8 cellular contexts compared by ENCODE assay signal in the genomic region with DNA sequence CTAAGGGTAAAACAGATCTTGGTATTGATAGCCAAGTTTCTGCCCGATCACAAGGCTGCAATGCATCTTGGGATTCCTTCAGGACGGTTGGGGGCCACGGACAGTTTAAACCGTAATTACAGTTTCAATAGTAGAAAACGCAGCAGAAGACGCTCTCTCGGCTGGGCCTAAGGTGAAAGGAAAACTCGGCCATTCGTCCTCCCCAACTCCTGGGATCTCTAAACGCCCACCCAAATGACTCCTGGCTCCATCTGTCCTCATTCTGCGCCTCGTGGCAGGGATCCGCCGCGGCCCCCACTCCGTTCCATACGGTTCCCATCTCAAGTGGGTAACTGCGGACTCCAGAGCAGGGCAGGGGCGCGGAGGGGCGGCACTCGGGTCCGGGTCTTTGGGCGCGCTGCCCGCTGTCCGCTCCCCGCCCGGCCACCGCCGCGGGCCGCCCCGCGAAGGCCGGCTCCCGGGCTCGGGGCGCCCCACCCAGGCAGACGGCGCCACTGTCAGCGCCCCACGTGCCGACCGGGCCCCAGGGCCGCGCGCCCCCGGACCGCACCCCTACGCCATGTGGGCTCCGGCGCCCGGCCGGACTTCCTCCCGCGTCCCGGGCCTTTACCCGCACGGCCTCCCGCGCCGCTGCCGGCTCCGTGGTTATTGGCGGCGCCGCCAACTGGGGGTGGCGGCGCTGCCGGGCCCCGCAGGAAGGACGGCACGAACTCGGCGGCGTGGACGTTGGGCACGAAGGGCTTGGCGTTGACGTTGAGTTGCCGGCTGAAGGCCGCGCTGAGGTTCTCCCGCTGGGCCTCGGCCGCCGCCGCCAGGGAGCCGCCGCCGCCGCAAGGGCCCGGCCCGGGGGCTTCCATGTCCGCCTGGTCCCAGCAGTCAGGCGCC. TPM values are rescaled to one million over a fixed set of nuclear protein-coding genes. Genes with fewer than 3 reads are reported as not detected.
DNase-seq lines count a peak whose midpoint lies in the region; ATAC-seq and TF ChIP-seq lines count a peak whose summit lies in the region.

No MANE protein-coding gene starts in this region.

- H3K9me3 ChIP-seq in SJCRH30 (replicated peaks), result no peaks in the 10 kb centered on the region
- H3K9me3 ChIP-seq in right atrium auricular region, result no peaks in the 10 kb centered on the region
- H3K9me3 ChIP-seq in psoas muscle, result no peaks in the 10 kb centered on the region

- peaks cover 4% of the 10 kb centered on the region; the same call in 1 of the 2 replicates for H3K4me1 ChIP-seq in SJCRH30
- H3K4me1 ChIP-seq in right atrium auricular region, result peaks cover 0 to 45% of the 10 kb centered on the region in 2 donors
- peaks cover 28% of the 10 kb centered on the region for H3K4me1 ChIP-seq in psoas muscle

- H3K27me3 ChIP-seq in SJCRH30 (no peaks in the 10 kb centered on the region), right atrium auricular region (no peaks in the 10 kb centered on the region), psoas muscle (ENCODE audit: insufficient read depth in 3 of 3, low read length in 2 of 3) (peaks cover 0 to 3% (median 0%) of the 10 kb centered on the region in 3 donors)

- ATAC-seq in GM18868 (IDR thresholded peaks at IDR 0.05; ENCODE audit: unreplicated experiment) (peak; percentile 19), HG03103 (IDR thresholded peaks at IDR 0.05; ENCODE audit: low read depth, unreplicated experiment) (peak; percentile 21), psoas muscle (peak; percentile 15 to 23 (median 20))

- H3K27ac ChIP-seq in SJCRH30, result peak overlapping the region; percentile 59
- peak overlapping the region; percentile 88 for H3K27ac ChIP-seq in adipose tissue (ENCODE audit: low read depth, low read length)
- H3K27ac ChIP-seq in right atrium auricular region, result peak overlapping the region; percentile 90 to 96
- H3K27ac ChIP-seq in psoas muscle, result peak overlapping the region; percentile 98

- intact Hi-C loops in psoas muscle (cut with DNase I), result loop anchor here in 1 of 2 donors (2.0 kb wide), 1 partner anchor 62 kb away; a partner anchor contains a TSS

- 0 to 1% (median 0%) methylated on average over 74 to 97 of the region's 97 CpGs for WGBS in adipose tissue, 3 donors
- WGBS in psoas muscle, 3 donors, result 0 to 1% (median 0%) methylated on average over 58 to 97 of the region's 97 CpGs

- H3K36me3 ChIP-seq in SJCRH30, result peaks cover 5% of the 10 kb centered on the region; the same call in 1 of the 2 replicates
- no peaks in the 10 kb centered on the region for H3K36me3 ChIP-seq in right atrium auricular region
- H3K36me3 ChIP-seq in psoas muscle (ENCODE audit: insufficient read depth in 1 of 2, low read depth in 1 of 2), result no peaks in the 10 kb centered on the region

- DNase-seq in AG08395 (ENCODE audit: low spot score), result peak; percentile 34
- peak; percentile 26 to 30 for DNase-seq in SJCRH30
- DNase-seq in right atrium auricular region (ENCODE audit: low spot score), result no peak
- peak; percentile 54 to 78 for DNase-seq in psoas muscle
- no peak for DNase-seq in NCI-H446 treated with DMSO at 0.1 percent for 48 hours (lab: John Stamatoyannopoulos, UW)

- TF ChIP-seq CTCF in right atrium auricular region (IDR thresholded peaks at IDR 0.05) (no peak), psoas muscle (IDR thresholded peaks at IDR 0.05) (peak; percentile 15)

- peak overlapping the region; percentile 78 for H3K4me3 ChIP-seq in SJCRH30
- H3K4me3 ChIP-seq in right atrium auricular region, result peak overlapping the region; percentile 96 to 99
- H3K4me3 ChIP-seq in psoas muscle, result peak overlapping the region; percentile 91

RNA-seq across cellular contexts. Expression of a gene that starts 0.8 kb away (rescaled TPM):
- total RNA-seq in SJCRH30 (2014; rRNA removed; shearing (Covaris generic)), result 106 and 111 TPM in 2 replicates
- 10 to 100 TPM; 28.7 to 65.8 (median 38.6) TPM for polyA plus RNA-seq in adipose tissue
- total RNA-seq in right atrium auricular region, result 10 to 100 TPM; 59.5 to 62.7 TPM
- total RNA-seq in psoas muscle, result 100 to 1,000 TPM; 106 to 202 (median 176) TPM
- polyA plus RNA-seq in psoas muscle, result 100 to 1,000 TPM in 2 of 3 donors, 10 to 100 TPM in 1; 89.2 to 259 (median 184) TPM

RNA-seq across cellular contexts. Expression of a gene that starts 26.8 kb away (rescaled TPM):
- 2.6 and 4.3 TPM in 2 replicates for total RNA-seq in SJCRH30 (2014; rRNA removed; shearing (Covaris generic))
- polyA plus RNA-seq in adipose tissue (1 to 10 TPM; 3.1 to 6.2 (median 5.6) TPM), psoas muscle (1 to 10 TPM; 1.7 to 5.6 (median 2.7) TPM)
- total RNA-seq in right atrium auricular region (1 to 10 TPM in 1 of 2 donors, not detected in 1; 3.0 TPM), psoas muscle (1 to 10 TPM in 2 of 4 donors, not detected in 2; 2.6 to 5.0 TPM)

RNA-seq across cellular contexts. Expression of a gene that starts 50.0 kb away (rescaled TPM):
- not detected in 2 replicates for total RNA-seq in SJCRH30 (2014; rRNA removed; shearing (Covaris generic))
- polyA plus RNA-seq in adipose tissue (under 1 TPM in 1 of 3 donors, not detected in 2; 0.20 TPM), psoas muscle (under 1 TPM in 2 of 3 donors, not detected in 1; 0.08 to 0.13 TPM)
- total RNA-seq in right atrium auricular region (not detected), psoas muscle (not detected)

Comparison
In these comparisons a context has a peak if more than half of its experiments do, and no peak if none do; other contexts are left out.
1. DNase-seq: peak in AG08395 (single experiment), SJCRH30 (2 of 2) and psoas muscle (2 of 2); none in right atrium auricular region (single experiment) and NCI-H446 treated with DMSO at 0.1 percent for 48 hours (single experiment).
2. Peak in every context shown above with its lines, with median percentiles within 50 percentile points of each other: ATAC-seq, H3K27ac ChIP-seq and H3K4me3 ChIP-seq.